8 cellular contexts compared by ENCODE assay signal in the genomic region with DNA sequence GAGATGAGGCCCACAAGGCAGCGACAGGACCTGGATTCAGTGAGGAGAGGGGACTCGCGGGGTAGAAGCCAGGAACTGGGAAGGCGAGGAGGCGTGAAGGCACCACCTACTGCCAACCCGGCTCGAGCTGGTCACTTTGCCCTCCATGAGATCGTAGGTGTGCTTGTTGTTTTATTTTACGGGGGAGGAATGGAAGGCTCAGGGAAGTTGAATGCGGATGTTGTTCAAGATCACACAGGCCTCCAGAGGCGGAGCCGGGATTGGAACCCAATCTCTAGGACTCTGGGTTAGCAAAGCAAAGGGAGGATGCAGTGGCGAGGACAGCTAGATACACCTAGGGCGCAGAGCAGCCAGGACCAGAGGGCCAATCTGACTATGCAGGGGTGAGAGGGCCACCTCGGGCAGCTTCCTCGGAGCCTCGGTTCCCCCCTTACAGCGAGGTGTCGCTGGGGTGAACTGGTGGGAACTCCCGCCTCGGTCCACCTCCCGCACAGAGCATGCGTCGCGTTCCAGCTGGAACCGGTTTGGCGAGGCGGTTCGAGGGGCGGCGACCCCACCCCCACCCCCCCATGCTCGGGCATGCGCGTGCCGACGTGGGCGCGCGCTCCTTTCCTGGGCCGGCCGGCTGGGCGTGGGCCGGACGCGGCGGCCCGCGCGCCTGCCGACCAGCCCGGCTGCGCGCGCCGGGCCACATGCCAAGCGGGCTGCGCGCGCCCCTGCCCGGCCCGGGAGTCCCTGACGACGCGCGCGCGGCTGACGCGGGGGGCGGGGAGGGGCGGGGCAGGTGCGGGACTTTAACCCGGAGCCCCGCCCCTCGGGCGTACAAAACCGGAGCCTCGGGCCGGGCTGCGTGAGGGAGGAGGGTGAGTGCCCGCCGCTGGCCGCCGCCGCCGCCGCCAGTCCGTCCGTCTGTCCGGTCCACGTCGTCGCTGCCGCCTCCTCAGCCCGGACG.
DNase-seq lines count a peak whose midpoint lies in the region; ATAC-seq, FAIRE-seq and TF ChIP-seq lines count a peak whose summit lies in the region.

No MANE protein-coding gene starts in this region.

- peak overlapping the region; percentile 98 for H2AFZ ChIP-seq in DND-41 (ENCODE audit: low read depth, low read length)
- peak overlapping the region; percentile 91 for H2AFZ ChIP-seq in KMS-11 (ENCODE audit: low read depth)
- H2AFZ ChIP-seq in fibroblast of lung (ENCODE audit: low read length): peak overlapping the region; percentile 98

- H3K4me1 ChIP-seq in DND-41 (ENCODE audit: insufficient read depth, low read length) (peaks cover 36% of the 10 kb centered on the region), KMS-11 (ENCODE audit: low read depth, poor library complexity, severe bottlenecking) (peaks cover 42% of the 10 kb centered on the region), fibroblast of lung (ENCODE audit: control insufficient read depth, extremely low read depth, insufficient read depth, low read length) (peaks cover 21% of the 10 kb centered on the region)

- H3K4me3 Mint-ChIP-seq in naive thymus-derived CD8-positive, alpha-beta T cell: peak overlapping the region; percentile 73 to 95 (median 81)
- H3K4me3 Mint-ChIP-seq in stimulated activated memory B cell treated with anti-CD40 and anti-IgM and Interleukin-4, amounts not matched to agents 10 μg/mL and 1 μg/mL and 100 μg/mL, for 72 hours: peak overlapping the region; percentile 75

- H3K9me3 Mint-ChIP-seq in naive thymus-derived CD8-positive, alpha-beta T cell: no peaks in the 10 kb centered on the region
- no peaks in the 10 kb centered on the region for H3K9me3 Mint-ChIP-seq in stimulated activated memory B cell treated with anti-CD40 and anti-IgM and Interleukin-4, amounts not matched to agents 10 μg/mL and 1 μg/mL and 100 μg/mL, for 72 hours

- H3K36me3 Mint-ChIP-seq in naive thymus-derived CD8-positive, alpha-beta T cell: peaks cover 0 to 2% (median 0%) of the 10 kb centered on the region in 3 donors
- H3K36me3 Mint-ChIP-seq in stimulated activated memory B cell treated with anti-CD40 and anti-IgM and Interleukin-4, amounts not matched to agents 10 μg/mL and 1 μg/mL and 100 μg/mL, for 72 hours: no peaks in the 10 kb centered on the region

- H3K27ac ChIP-seq in DND-41 (ENCODE audit: low read length) (peak overlapping the region; percentile 88), KMS-11 (peak overlapping the region; percentile 56), fibroblast of lung (ENCODE audit: insufficient read depth, low read length) (peak overlapping the region; percentile 88)

- ATAC-seq in DND-41 (ENCODE audit: insufficient read depth, low read depth): peak; percentile 83
- peak; percentile 50 for ATAC-seq in GM21786 (IDR thresholded peaks at IDR 0.05; ENCODE audit: unreplicated experiment)
- peak; percentile 81 to 82 for ATAC-seq in naive thymus-derived CD8-positive, alpha-beta T cell
- peak; percentile 87 for ATAC-seq in stimulated activated memory B cell treated with anti-CD40 and anti-IgM and Interleukin-4, amounts not matched to agents 10 μg/mL and 1 μg/mL and 100 μg/mL, for 72 hours

- no peaks in the 10 kb centered on the region for H3K27me3 ChIP-seq in DND-41 (ENCODE audit: insufficient read depth, low read length, poor library complexity)
- H3K27me3 ChIP-seq in KMS-11 (ENCODE audit: insufficient read depth, low read depth): no peaks in the 10 kb centered on the region
- H3K27me3 ChIP-seq in fibroblast of lung (ENCODE audit: control insufficient read depth, insufficient read depth, low read length): peaks cover 7% of the 10 kb centered on the region

- peak overlapping the region; percentile 62 for H3K9ac ChIP-seq in DND-41 (ENCODE audit: low read depth, low read length)
- peak overlapping the region; percentile 55; the same call in 1 of the 2 replicates for H3K9ac ChIP-seq in KMS-11
- peak overlapping the region; percentile 59 for H3K9ac ChIP-seq in fibroblast of lung (ENCODE audit: insufficient read depth, low read length)

- DNase-seq in DND-41 (peak; percentile 90), RCC 7860 (ENCODE audit: low spot score) (peak; percentile 77), fibroblast of lung (ENCODE audit: low read depth in 2 of 2) (peak; percentile 82 to 91)
- peak; percentile 80 to 85 for DNase-seq in activated T-helper 1 cell treated with anti-CD3 and anti-CD28 coated beads, Interleukin-2, amount 50 U/mL, for 16 hours (ENCODE audit: low read depth in 1 of 2, low spot score in 1 of 2)
- peak; percentile 79 to 98 (median 88) for DNase-seq in naive thymus-derived CD8-positive, alpha-beta T cell

- H3K27me3 Mint-ChIP-seq in naive thymus-derived CD8-positive, alpha-beta T cell: no peaks in the 10 kb centered on the region
- peaks cover 3% of the 10 kb centered on the region for H3K27me3 Mint-ChIP-seq in stimulated activated memory B cell treated with anti-CD40 and anti-IgM and Interleukin-4, amounts not matched to agents 10 μg/mL and 1 μg/mL and 100 μg/mL, for 72 hours

- H3K9me3 ChIP-seq in DND-41 (ENCODE audit: insufficient read depth, low read length, severe bottlenecking) (no peaks in the 10 kb centered on the region), fibroblast of lung (ENCODE audit: control insufficient read depth, insufficient read depth, low read depth, low read length) (no peaks in the 10 kb centered on the region)

- peaks cover 13% of the 10 kb centered on the region; the same call in 1 of the 2 replicates for H4K20me1 ChIP-seq in DND-41 (ENCODE audit: insufficient read depth, low read length)
- no peaks in the 10 kb centered on the region for H4K20me1 ChIP-seq in KMS-11 (ENCODE audit: insufficient read depth)
- H4K20me1 ChIP-seq in fibroblast of lung (ENCODE audit: control insufficient read depth, extremely low read depth, insufficient read depth, low read length): no peaks in the 10 kb centered on the region

- H3K27ac Mint-ChIP-seq in naive thymus-derived CD8-positive, alpha-beta T cell: peak overlapping the region; percentile 92 to 98 (median 95)
- H3K27ac Mint-ChIP-seq in stimulated activated memory B cell treated with anti-CD40 and anti-IgM and Interleukin-4, amounts not matched to agents 10 μg/mL and 1 μg/mL and 100 μg/mL, for 72 hours: peak overlapping the region; percentile 94

- peak; percentile 21 for TF ChIP-seq CTCF in DND-41 (IDR thresholded peaks at IDR 0.05; ENCODE audit: borderline replicate concordance, extremely low read depth, low read length, poor library complexity, severe bottlenecking)
- no peak for TF ChIP-seq CTCF in KMS-11 (conservative IDR thresholded peaks at IDR 0.05; ENCODE audit: low read depth, low read length)
- no peak for TF ChIP-seq CTCF in fibroblast of lung (conservative IDR thresholded peaks at IDR 0.05 in 1 of 2, IDR thresholded peaks at IDR 0.05 in 1 of 2; ENCODE audit: low read depth in 1 of 2, low read length in 2 of 2)

- FAIRE-seq in RCC 7860 (lab: Jason Lieb, UNC): no peak

- H3K4me2 ChIP-seq in DND-41 (ENCODE audit: insufficient read depth, low read length) (peak overlapping the region; percentile 97), KMS-11 (peak overlapping the region; percentile 48), fibroblast of lung (ENCODE audit: extremely low read depth, insufficient read depth, low read length) (peak overlapping the region; percentile 75)

- POLR2A ChIA-PET in naive thymus-derived CD8-positive, alpha-beta T cell (lab: Charles Lee): interaction anchor here (0.5 to 1.0 kb wide), 6 partner anchors 31 to 656 kb away, joined by 3 to 4 read pairs (median 3); a partner anchor contains a TSS

- no peaks in the 10 kb centered on the region for H3K36me3 ChIP-seq in DND-41 (ENCODE audit: insufficient read depth, low read length)
- H3K36me3 ChIP-seq in KMS-11 (ENCODE audit: insufficient read depth): no peaks in the 10 kb centered on the region
- no peaks in the 10 kb centered on the region for H3K36me3 ChIP-seq in fibroblast of lung (ENCODE audit: control insufficient read depth, insufficient read depth, low read length)

- H3K79me2 ChIP-seq in DND-41 (ENCODE audit: insufficient read depth, low read length): peaks cover 21% of the 10 kb centered on the region
- peaks cover 19% of the 10 kb centered on the region; the same call in 1 of the 2 replicates for H3K79me2 ChIP-seq in KMS-11 (ENCODE audit: insufficient read depth, low read depth)
- peaks cover 43% of the 10 kb centered on the region for H3K79me2 ChIP-seq in fibroblast of lung (ENCODE audit: control insufficient read depth, insufficient read depth, low read length)

- peaks cover 27 to 49% (median 43%) of the 10 kb centered on the region in 4 donors for H3K4me1 Mint-ChIP-seq in naive thymus-derived CD8-positive, alpha-beta T cell
- peaks cover 46% of the 10 kb centered on the region for H3K4me1 Mint-ChIP-seq in stimulated activated memory B cell treated with anti-CD40 and anti-IgM and Interleukin-4, amounts not matched to agents 10 μg/mL and 1 μg/mL and 100 μg/mL, for 72 hours

- H3K4me3 ChIP-seq in DND-41 (ENCODE audit: low read depth in 1 of 2, low read length in 2 of 2) (peak overlapping the region in 1 of 2 experiments; percentile 78; a peak in 3 of 4 replicates), KMS-11 (IDR thresholded peaks at IDR 0.05; ENCODE audit: insufficient read depth, low read depth, low read length) (no peak overlapping the region), fibroblast of lung (replicated peaks in 1 of 4; ENCODE audit: control extremely low read depth in 1 of 4, insufficient read depth in 1 of 4, low read depth in 3 of 4, low read length in 4 of 4) (peak overlapping the region; percentile 17 to 50 (median 42))
